8 cellular contexts compared by ENCODE assay signal in genomic region chr7:107170051-107170661, GRCh38. TPM values are rescaled to one million over a fixed set of nuclear protein-coding genes. Genes with fewer than 3 reads are reported as not detected.
DNase-seq lines count a peak whose midpoint lies in the region; ATAC-seq and TF ChIP-seq lines count a peak whose summit lies in the region.

No MANE protein-coding gene starts in this region.

- ATAC-seq in GM19455 (IDR thresholded peaks at IDR 0.05; ENCODE audit: unreplicated experiment) (no peak), GM19467 (IDR thresholded peaks at IDR 0.05; ENCODE audit: unreplicated experiment) (no peak)

- H3K27me3 Mint-ChIP-seq in CD8-positive, alpha-beta memory T cell, result peaks cover 4 to 5% of the 10 kb centered on the region in 2 donors

- CTCF ChIA-PET in CD8-positive, alpha-beta memory T cell (lab: Charles Lee), result interaction anchor here (1.4 to 4.1 kb wide), 4 partner anchors 10 to 574 kb away, joined by 5 to 26 read pairs (median 6); partner anchors contain the start of gene CBLL1

- H3K79me2 ChIP-seq in OCI-LY3 (ENCODE audit: low read length), result peaks cover 53% of the 10 kb centered on the region

- peaks cover 60 to 76% (median 65%) of the 10 kb centered on the region in 3 donors for H3K4me1 Mint-ChIP-seq in CD8-positive, alpha-beta memory T cell

- H2AFZ ChIP-seq in OCI-LY3 (ENCODE audit: low read depth, low read length), result 0 out of 2 replicates have a peak overlapping the region, but pooled peaks have one; percentile 20

- H3K36me3 ChIP-seq in CD8-positive, alpha-beta memory T cell (ENCODE audit: insufficient read depth, low read length), result no peaks in the 10 kb centered on the region
- H3K36me3 ChIP-seq in OCI-LY3 (replicated peaks; ENCODE audit: low read depth, low read length) (peaks cover 5% of the 10 kb centered on the region), neutrophil (peaks cover 5% of the 10 kb centered on the region)

- POLR2A ChIA-PET in CD8-positive, alpha-beta memory T cell (lab: Charles Lee), result interaction anchor here (2.1 to 3.7 kb wide), 6 partner anchors 10 to 1356 kb away, joined by 8 to 40 read pairs (median 24); partner anchors contain the start of genes CBLL1 and PNPLA8

- H3K27ac ChIP-seq in CD8-positive, alpha-beta memory T cell (ENCODE audit: low read depth, low read length), result peak overlapping the region; percentile 94
- peak overlapping the region; percentile 89 for H3K27ac ChIP-seq in OCI-LY3 (ENCODE audit: low read length)
- peak overlapping the region; percentile 99 for H3K27ac ChIP-seq in neutrophil

- H3K4me1 ChIP-seq in CD8-positive, alpha-beta memory T cell (ENCODE audit: insufficient read depth, low read length), result peaks cover 49% of the 10 kb centered on the region
- H3K4me1 ChIP-seq in OCI-LY3 (ENCODE audit: low read length) (peaks cover 37% of the 10 kb centered on the region), neutrophil (ENCODE audit: control insufficient read depth in 1 of 2, insufficient read depth in 1 of 2, low read depth in 1 of 2, low read length in 1 of 2) (peaks cover 24 to 45% of the 10 kb centered on the region in 2 experiments)

- peak overlapping the region; percentile 65 for H3K4me3 ChIP-seq in CD8-positive, alpha-beta memory T cell (ENCODE audit: low read length)
- H3K4me3 ChIP-seq in OCI-LY3 (ENCODE audit: low read length), result peak overlapping the region; percentile 89
- H3K4me3 ChIP-seq in epithelial cell of esophagus (ENCODE audit: low read length), result peak overlapping the region; percentile 83
- H3K4me3 ChIP-seq in neutrophil (ENCODE audit: low read depth in 1 of 2, low read length in 1 of 2), result peak overlapping the region; percentile 86 to 93

- peak overlapping the region; percentile 94 to 100 (median 97) for H3K4me3 Mint-ChIP-seq in CD8-positive, alpha-beta memory T cell

- H3K36me3 Mint-ChIP-seq in CD8-positive, alpha-beta memory T cell, result peaks cover 0 to 43% (median 0%) of the 10 kb centered on the region in 3 donors

- H3K9me3 Mint-ChIP-seq in CD8-positive, alpha-beta memory T cell, result no peaks in the 10 kb centered on the region

- DNase-seq in CD8-positive, alpha-beta memory T cell, result no peak
- DNase-seq in epithelial cell of esophagus (ENCODE audit: low read depth) (no peak), NCI-H2171 treated with DMSO at 0.1 percent for 48 hours (lab: John Stamatoyannopoulos, UW) (no peak), NCI-H2227 treated with DMSO at 0.1 percent for 48 hours (lab: John Stamatoyannopoulos, UW) (no peak)

- no peaks in the 10 kb centered on the region for H3K27me3 ChIP-seq in CD8-positive, alpha-beta memory T cell (ENCODE audit: insufficient read depth, low read length, poor library complexity, severe bottlenecking)
- no peaks in the 10 kb centered on the region for H3K27me3 ChIP-seq in OCI-LY3 (ENCODE audit: low read depth, low read length)
- no peaks in the 10 kb centered on the region for H3K27me3 ChIP-seq in neutrophil

- peak overlapping the region; percentile 74 to 100 (median 98) for H3K27ac Mint-ChIP-seq in CD8-positive, alpha-beta memory T cell

- peaks cover 38% of the 10 kb centered on the region for H4K20me1 ChIP-seq in OCI-LY3 (ENCODE audit: insufficient read depth, low read length)

- peak overlapping the region; percentile 75 for H3K9ac ChIP-seq in OCI-LY3 (ENCODE audit: low read length)

- peak overlapping the region; percentile 74 for H3K4me2 ChIP-seq in OCI-LY3 (ENCODE audit: low read length)

- no peaks in the 10 kb centered on the region for H3K9me3 ChIP-seq in CD8-positive, alpha-beta memory T cell (ENCODE audit: low read length)
- H3K9me3 ChIP-seq in OCI-LY3 (ENCODE audit: insufficient read depth, low read length) (no peaks in the 10 kb centered on the region), neutrophil (no peaks in the 10 kb centered on the region)

- TF ChIP-seq CTCF in OCI-LY3 (IDR thresholded peaks at IDR 0.05; ENCODE audit: low read depth, low read length) (no peak), epithelial cell of esophagus (IDR thresholded peaks at IDR 0.05; ENCODE audit: insufficient read depth, low read depth, low read length, missing control alignments) (peak; percentile 3), neutrophil (IDR thresholded peaks at IDR 0.05) (no peak)

RNA-seq across cellular contexts. Expression of gene HBP1, which starts 1.4 kb away (rescaled TPM):
- 10 to 100 TPM; 17.2 to 17.6 TPM for total RNA-seq in CD8-positive, alpha-beta memory T cell
- 52.3 TPM for polyA plus RNA-seq in CD8-positive, alpha-beta memory T cell
